9 cellular contexts compared by ENCODE assay signal in the genomic region with DNA sequence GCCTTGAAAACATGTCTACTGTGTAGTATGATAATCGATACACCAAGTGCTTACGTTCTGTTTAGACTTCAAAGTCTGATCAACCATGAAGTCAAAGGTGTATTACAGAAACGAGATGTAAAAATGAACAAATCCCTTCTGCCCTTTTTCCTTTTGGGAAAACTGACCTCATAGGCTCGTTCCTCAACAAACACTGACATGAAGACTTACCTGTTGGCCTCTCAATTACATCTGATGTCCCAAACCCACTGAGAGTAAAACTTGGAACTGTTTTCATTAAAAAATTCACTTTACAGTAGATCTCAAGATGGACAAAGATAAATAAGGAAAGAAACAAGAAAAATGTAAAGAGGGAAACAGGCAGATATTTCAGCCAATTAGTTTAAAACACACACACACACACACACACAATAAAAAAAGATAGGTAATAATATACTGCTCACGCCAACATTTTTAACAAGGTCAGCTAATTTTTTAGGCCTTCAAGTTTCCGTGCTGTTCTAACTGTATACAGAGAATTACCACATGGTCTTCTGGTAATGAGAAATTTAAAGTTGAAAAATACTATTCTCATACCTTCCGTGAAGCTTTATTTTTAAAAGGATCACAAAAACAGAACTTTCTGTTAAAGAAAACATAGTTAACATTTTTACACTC. TPM values are rescaled to one million over a fixed set of nuclear protein-coding genes. Genes with fewer than 3 reads are reported as not detected.
DNase-seq lines count a peak whose midpoint lies in the region; ATAC-seq and TF ChIP-seq lines count a peak whose summit lies in the region.
"Had no signal": no experiment of that assay in that cellular context is flagged by ENCODE, and none has a peak within 500 bp of the region (broad histone marks: within the 10 kb centered on the region; RNA-seq: fewer than 3 reads in every experiment).

No MANE protein-coding gene starts in this region.

- H3K27me3 ChIP-seq in right cardiac atrium (ENCODE audit: control insufficient read depth, insufficient read depth) (no peaks in the 10 kb centered on the region), iPS-20b (ENCODE audit: insufficient read depth, low read length) (no peaks in the 10 kb centered on the region), dorsolateral prefrontal cortex (no peaks in the 10 kb centered on the region)

- DNase-seq in right cardiac atrium (no peak), Right ventricle myocardium superior (no peak), HuH-7 (ENCODE audit: low spot score) (no peak), GM20000 (ENCODE audit: low spot score) (no peak), dorsolateral prefrontal cortex (no peak), cerebellum (ENCODE audit: low spot score) (no peak)
- DNase-seq in activated CD4-positive, alpha-beta memory T cell treated with anti-CD3 and anti-CD28 coated beads, Interleukin-2, amount 10 ng/mL, durations not matched to agents 7 days and 5 days: no peak
- DNase-seq: amniotic stem cell had no signal

- CTCF ChIA-PET in activated CD4-positive, alpha-beta memory T cell treated with anti-CD3 and anti-CD28 coated beads, Interleukin-2, amount 10 ng/mL, durations not matched to agents 7 days and 5 days (lab: Charles Lee): interaction anchor here (0.6 to 4.9 kb wide), 6 partner anchors 8 to 163 kb away, joined by 3 to 20 read pairs (median 4); a partner anchor contains a TSS

- no peaks in the 10 kb centered on the region for H3K9me3 Mint-ChIP-seq in activated CD4-positive, alpha-beta memory T cell treated with anti-CD3 and anti-CD28 coated beads, Interleukin-2, amount 10 ng/mL, durations not matched to agents 7 days and 5 days

- H3K36me3 Mint-ChIP-seq in activated CD4-positive, alpha-beta memory T cell treated with anti-CD3 and anti-CD28 coated beads, Interleukin-2, amount 10 ng/mL, durations not matched to agents 7 days and 5 days (ENCODE audit: low read depth): peaks cover 57% of the 10 kb centered on the region

- H3K4me1 ChIP-seq in right cardiac atrium (ENCODE audit: control insufficient read depth, insufficient read depth, low read length): peaks cover 3% of the 10 kb centered on the region
- H3K4me1 ChIP-seq in iPS-20b (ENCODE audit: insufficient read depth, low read length): peaks cover 26% of the 10 kb centered on the region

- WGBS in right cardiac atrium: 51% methylated on average over 7 of the region's 7 CpGs

- H3K9ac ChIP-seq in iPS-20b (ENCODE audit: low read depth, low read length): peak overlapping the region; percentile 96; the same call in 1 of the 2 replicates

- no peak overlapping the region for H3K27ac ChIP-seq in right cardiac atrium (ENCODE audit: low read length)
- no peak overlapping the region for H3K27ac ChIP-seq in iPS-20b (ENCODE audit: low read length)
- no peak overlapping the region for H3K27ac ChIP-seq in dorsolateral prefrontal cortex

- POLR2A ChIA-PET in activated CD4-positive, alpha-beta memory T cell treated with anti-CD3 and anti-CD28 coated beads, Interleukin-2, amount 10 ng/mL, durations not matched to agents 7 days and 5 days (lab: Charles Lee): interaction anchor here (1.3 to 7.0 kb wide), 7 partner anchors 8 to 163 kb away, joined by 4 to 197 read pairs (median 43); a partner anchor contains a TSS

- H3K27ac Mint-ChIP-seq in activated CD4-positive, alpha-beta memory T cell treated with anti-CD3 and anti-CD28 coated beads, Interleukin-2, amount 10 ng/mL, durations not matched to agents 7 days and 5 days: peak overlapping the region; percentile 58

- TF ChIP-seq CTCF in GM20000 (IDR thresholded peaks at IDR 0.05; ENCODE audit: extremely low read depth, missing control alignments) (no peak), dorsolateral prefrontal cortex (IDR thresholded peaks at IDR 0.05 in 54 of 56, conservative IDR thresholded peaks at IDR 0.05 in 2 of 56; ENCODE audit: low read depth in 1 of 56, partially characterized antibody in 56 of 56) (no peak)

- H3K4me3 Mint-ChIP-seq in activated CD4-positive, alpha-beta memory T cell treated with anti-CD3 and anti-CD28 coated beads, Interleukin-2, amount 10 ng/mL, durations not matched to agents 7 days and 5 days: peak overlapping the region; percentile 71

- H3K27me3 Mint-ChIP-seq in activated CD4-positive, alpha-beta memory T cell treated with anti-CD3 and anti-CD28 coated beads, Interleukin-2, amount 10 ng/mL, durations not matched to agents 7 days and 5 days: peaks cover 2% of the 10 kb centered on the region

- H3K4me3 ChIP-seq in right cardiac atrium (ENCODE audit: low read length) (peak overlapping the region; percentile 18), iPS-20b (ENCODE audit: low read length) (peak overlapping the region; percentile 90), dorsolateral prefrontal cortex (peak overlapping the region in 20 of 59 donors; percentile 63 to 91 (median 80))

- peaks cover 61% of the 10 kb centered on the region for H3K36me3 ChIP-seq in iPS-20b (ENCODE audit: insufficient read depth, low read depth, low read length)

- ATAC-seq in right cardiac atrium: no peak
- ATAC-seq in Right ventricle myocardium superior (ENCODE audit: poor library complexity): no peak

- intact Hi-C loops in right cardiac atrium (cut with DNase I) (loop anchor here in 2 of 4 donors (5.0 kb wide), 1 partner anchor 34 kb away; a partner anchor contains a TSS), Right ventricle myocardium superior (cut with DNase I) (loop anchor here (5.0 kb wide), 1 partner anchor 34 kb away; a partner anchor contains a TSS), dorsolateral prefrontal cortex (cut with DNase I) (loop anchor here in 1 of 2 donors (5.0 kb wide), 1 partner anchor 164 kb away; a partner anchor contains a TSS)

- H3K9me3 ChIP-seq in right cardiac atrium (ENCODE audit: control insufficient read depth, low read length): no peaks in the 10 kb centered on the region
- H3K9me3 ChIP-seq in iPS-20b (ENCODE audit: insufficient read depth, low read depth, low read length): no peaks in the 10 kb centered on the region

- peaks cover 43% of the 10 kb centered on the region for H3K4me1 Mint-ChIP-seq in activated CD4-positive, alpha-beta memory T cell treated with anti-CD3 and anti-CD28 coated beads, Interleukin-2, amount 10 ng/mL, durations not matched to agents 7 days and 5 days

RNA-seq across cellular contexts. Expression of a gene that starts 2.1 kb away (rescaled TPM):
- total RNA-seq in right cardiac atrium (10 to 100 TPM; 66.5 to 84.6 (median 80.8) TPM), Right ventricle myocardium superior (54.5 TPM), dorsolateral prefrontal cortex (100 to 1,000 TPM in 15 of 120 experiments, 10 to 100 TPM in 105; 46.0 to 116 (median 78.8) TPM), cerebellum (153 TPM)
- polyA plus RNA-seq in right cardiac atrium: 50.7 TPM
- 100 to 1,000 TPM; 327 to 340 TPM for total RNA-seq in activated CD4-positive, alpha-beta memory T cell treated with anti-CD3 and anti-CD28 coated beads, Interleukin-2, amount 10 ng/mL, durations not matched to agents 7 days and 5 days

RNA-seq across cellular contexts. Expression of a gene that starts 33.4 kb away (rescaled TPM):
- total RNA-seq in right cardiac atrium: 10 to 100 TPM; 31.0 to 36.9 (median 32.7) TPM
- polyA plus RNA-seq in right cardiac atrium: 13.4 TPM
- 29.1 TPM for total RNA-seq in Right ventricle myocardium superior
- total RNA-seq in activated CD4-positive, alpha-beta memory T cell treated with anti-CD3 and anti-CD28 coated beads, Interleukin-2, amount 10 ng/mL, durations not matched to agents 7 days and 5 days: 10 to 100 TPM; 39.5 to 45.3 TPM
- 100 to 1,000 TPM in 105 of 120 experiments, 10 to 100 TPM in 15; 78.6 to 146 (median 112) TPM for total RNA-seq in dorsolateral prefrontal cortex
- 187 TPM for total RNA-seq in cerebellum
